In genomic region chr19:48812094-48812929, GRCh38 we compare ENCODE assay signal across 7 cellular contexts. TPM values are rescaled to one million over a fixed set of nuclear protein-coding genes. Genes with fewer than 3 reads are reported as not detected.
DNase-seq lines count a peak whose midpoint lies in the region; ATAC-seq and TF ChIP-seq lines count a peak whose summit lies in the region.

No MANE protein-coding gene starts in this region.

- H2BK15ac ChIP-seq in neuronal stem cell (ENCODE audit: low read length): no peak overlapping the region

- intact Hi-C loops in thyroid gland (cut with DNase I): no loop called here

- no peak for TF ChIP-seq CTCF in Peyer's patch (IDR thresholded peaks at IDR 0.05)
- TF ChIP-seq CTCF in gastroesophageal sphincter (IDR thresholded peaks at IDR 0.05): peak in 1 of 4 experiments; percentile 19
- TF ChIP-seq CTCF in thyroid gland (IDR thresholded peaks at IDR 0.05): no peak

- peak overlapping the region; percentile 24 for H3K18ac ChIP-seq in neuronal stem cell (ENCODE audit: low read length)

- peak overlapping the region; percentile 78 for H3K27ac Mint-ChIP-seq in activated naive CD4-positive, alpha-beta T cell treated with anti-CD3 and anti-CD28 coated beads, Interleukin-2, amount 10 ng/mL, durations not matched to agents 7 days and 5 days

- H3K9me3 Mint-ChIP-seq in activated naive CD4-positive, alpha-beta T cell treated with anti-CD3 and anti-CD28 coated beads, Interleukin-2, amount 10 ng/mL, durations not matched to agents 7 days and 5 days: no peaks in the 10 kb centered on the region

- peak; percentile 95 for DNase-seq in HuH-7 (ENCODE audit: low spot score)
- DNase-seq in Peyer's patch: peak; percentile 84 to 93 (median 91)
- peak; percentile 74 for DNase-seq in activated naive CD4-positive, alpha-beta T cell treated with anti-CD3 and anti-CD28 coated beads, Interleukin-2, amount 10 ng/mL, durations not matched to agents 7 days and 5 days
- peak; percentile 80 for DNase-seq in neuronal stem cell (ENCODE audit: low spot score)
- peak; percentile 93 to 94 for DNase-seq in thyroid gland

- H3K23ac ChIP-seq in neuronal stem cell (ENCODE audit: low read depth, low read length, poor library complexity): peak overlapping the region; percentile 80

- H3K4me1 Mint-ChIP-seq in activated naive CD4-positive, alpha-beta T cell treated with anti-CD3 and anti-CD28 coated beads, Interleukin-2, amount 10 ng/mL, durations not matched to agents 7 days and 5 days: peaks cover 47% of the 10 kb centered on the region

- H3K14ac ChIP-seq in neuronal stem cell (ENCODE audit: low read length): peak overlapping the region; percentile 84

- H3K9ac ChIP-seq in neuronal stem cell (ENCODE audit: low read depth, low read length, poor library complexity): no peak overlapping the region

- H3K4me1 ChIP-seq in Peyer's patch (peaks cover 0 to 53% (median 11%) of the 10 kb centered on the region in 4 donors), gastroesophageal sphincter (peaks cover 0 to 64% (median 3%) of the 10 kb centered on the region in 3 donors), neuronal stem cell (ENCODE audit: control insufficient read depth in 2 of 2, insufficient read depth in 1 of 2, low read depth in 1 of 2, low read length in 2 of 2) (peaks cover 15 to 23% of the 10 kb centered on the region in 2 donors), thyroid gland (peaks cover 25 to 29% of the 10 kb centered on the region in 2 donors)

- H2AFZ ChIP-seq in neuronal stem cell (ENCODE audit: low read length): peak overlapping the region; percentile 41

- H3K36me3 ChIP-seq in Peyer's patch (no peaks in the 10 kb centered on the region), gastroesophageal sphincter (peaks cover 0 to 8% of the 10 kb centered on the region in 2 donors), neuronal stem cell (replicated peaks in 1 of 2; ENCODE audit: control insufficient read depth in 2 of 2, insufficient read depth in 2 of 2, low read length in 2 of 2) (peaks cover 3 to 5% of the 10 kb centered on the region in 2 donors), thyroid gland (no peaks in the 10 kb centered on the region)

- peak overlapping the region; percentile 68 for H3K4me3 Mint-ChIP-seq in activated naive CD4-positive, alpha-beta T cell treated with anti-CD3 and anti-CD28 coated beads, Interleukin-2, amount 10 ng/mL, durations not matched to agents 7 days and 5 days

- H3K9me3 ChIP-seq in Peyer's patch (no peaks in the 10 kb centered on the region), gastroesophageal sphincter (no peaks in the 10 kb centered on the region), neuronal stem cell (replicated peaks in 1 of 2; ENCODE audit: control insufficient read depth in 2 of 2, insufficient read depth in 1 of 2, low read depth in 1 of 2, low read length in 2 of 2) (no peaks in the 10 kb centered on the region), thyroid gland (no peaks in the 10 kb centered on the region)

- peaks cover 13% of the 10 kb centered on the region for H3K27me3 Mint-ChIP-seq in activated naive CD4-positive, alpha-beta T cell treated with anti-CD3 and anti-CD28 coated beads, Interleukin-2, amount 10 ng/mL, durations not matched to agents 7 days and 5 days

- H4K8ac ChIP-seq in neuronal stem cell (ENCODE audit: low read depth, low read length): no peak overlapping the region

- no peak overlapping the region for H2AK5ac ChIP-seq in neuronal stem cell (ENCODE audit: low read depth, low read length)

- peak overlapping the region; percentile 19 for H2BK5ac ChIP-seq in neuronal stem cell (ENCODE audit: low read length)

- H3K4ac ChIP-seq in neuronal stem cell (ENCODE audit: low read length): no peak overlapping the region

- no peaks in the 10 kb centered on the region for H3K36me3 Mint-ChIP-seq in activated naive CD4-positive, alpha-beta T cell treated with anti-CD3 and anti-CD28 coated beads, Interleukin-2, amount 10 ng/mL, durations not matched to agents 7 days and 5 days

- ATAC-seq in GM18858 (IDR thresholded peaks at IDR 0.05; ENCODE audit: unreplicated experiment) (peak; percentile 44), gastroesophageal sphincter (peak; percentile 94)

- H2BK120ac ChIP-seq in neuronal stem cell (ENCODE audit: low read depth, low read length): no peak overlapping the region

- no peak overlapping the region for H4K91ac ChIP-seq in neuronal stem cell (ENCODE audit: low read depth, low read length, poor library complexity)

- H3K4me3 ChIP-seq in Peyer's patch: peak overlapping the region; percentile 56 to 75 (median 68)
- peak overlapping the region; percentile 74 to 87 for H3K4me3 ChIP-seq in gastroesophageal sphincter
- H3K4me3 ChIP-seq in neuronal stem cell (ENCODE audit: low read length in 2 of 2): no peak overlapping the region
- H3K4me3 ChIP-seq in thyroid gland (replicated peaks in 1 of 3): peak overlapping the region in 1 of 3 donors; percentile 60

- peak overlapping the region; percentile 79 to 90 (median 82) for H3K27ac ChIP-seq in Peyer's patch
- peak overlapping the region; percentile 82 to 97 (median 93) for H3K27ac ChIP-seq in gastroesophageal sphincter
- H3K27ac ChIP-seq in neuronal stem cell (replicated peaks; ENCODE audit: low read length): peak overlapping the region; percentile 97
- H3K27ac ChIP-seq in thyroid gland: peak overlapping the region; percentile 86 to 93 (median 88)

- H2BK12ac ChIP-seq in neuronal stem cell (ENCODE audit: low read length): no peak overlapping the region

- TF ChIP-seq POLR2A in Peyer's patch (IDR thresholded peaks at IDR 0.05): peak in 1 of 2 donors; percentile 49
- peak; percentile 81 to 83 for TF ChIP-seq POLR2A in gastroesophageal sphincter (IDR thresholded peaks at IDR 0.05)
- peak in 1 of 2 donors; percentile 79 for TF ChIP-seq POLR2A in thyroid gland (IDR thresholded peaks at IDR 0.05)

- peak overlapping the region; percentile 68 for H3K4me2 ChIP-seq in neuronal stem cell (ENCODE audit: insufficient read depth, low read length, poor library complexity, severe bottlenecking)

- H3K27me3 ChIP-seq in Peyer's patch (no peaks in the 10 kb centered on the region), gastroesophageal sphincter (no peaks in the 10 kb centered on the region), neuronal stem cell (ENCODE audit: control insufficient read depth in 3 of 3, insufficient read depth in 3 of 3, low read depth in 1 of 3, low read length in 3 of 3) (no peaks in the 10 kb centered on the region), thyroid gland (no peaks in the 10 kb centered on the region)

- 17 to 18% methylated on average over 9 to 11 of the region's 39 CpGs for WGBS in gastroesophageal sphincter (ENCODE audit: low coverage in 1 of 2), 2 donors
- WGBS in neuronal stem cell (ENCODE audit: extremely low coverage in 2 of 2, insufficient read length in 2 of 2, insufficient replicate concordance in 1 of 2), 2 donors: no CpG with 5 or more reads among the region's 39 CpGs
- WGBS in thyroid gland, 2 donors: 12 to 20% methylated on average over 26 to 36 of the region's 39 CpGs

- no peak for TF ChIP-seq EP300 in gastroesophageal sphincter (IDR thresholded peaks at IDR 0.05)

- CTCF ChIA-PET in activated naive CD4-positive, alpha-beta T cell treated with anti-CD3 and anti-CD28 coated beads, Interleukin-2, amount 10 ng/mL, durations not matched to agents 7 days and 5 days (lab: Charles Lee): interaction anchor here (1.1 to 2.6 kb wide), 3 partner anchors 17 to 30 kb away, joined by 3 to 8 read pairs (median 4); no protein-coding TSS in a partner anchor

- no peaks in the 10 kb centered on the region for H3K79me1 ChIP-seq in neuronal stem cell (ENCODE audit: low read depth, low read length)

RNA-seq across cellular contexts. Expression of gene BCAT2, which starts 1.5 kb away (rescaled TPM):
- total RNA-seq in Peyer's patch (10 to 100 TPM; 22.4 to 53.6 (median 30.2) TPM), gastroesophageal sphincter (10 to 100 TPM; 46.6 to 77.8 (median 57.8) TPM), thyroid gland (10 to 100 TPM; 35.4 to 52.8 (median 45.9) TPM)
- 49.0 TPM for polyA plus RNA-seq in neuronal stem cell (2013, experiment 1 of 2)
- 48.6 TPM for polyA plus RNA-seq in neuronal stem cell (2013, experiment 2 of 2)

RNA-seq across cellular contexts. Expression of gene HSD17B14, which starts 24.0 kb away (rescaled TPM):
- total RNA-seq in Peyer's patch (1 to 10 TPM in 3 of 4 donors, not detected in 1; 2.0 to 8.8 (median 2.8) TPM), gastroesophageal sphincter (10 to 100 TPM in 2 of 4 donors, 1 to 10 TPM in 2; 5.3 to 12.5 (median 8.2) TPM), thyroid gland (10 to 100 TPM; 11.9 to 46.8 (median 22.2) TPM)
- polyA plus RNA-seq in neuronal stem cell (2013, experiment 1 of 2): 24.4 TPM
- 24.3 TPM for polyA plus RNA-seq in neuronal stem cell (2013, experiment 2 of 2)

RNA-seq across cellular contexts. Expression of gene PLEKHA4, which starts 56.1 kb away (rescaled TPM):
- total RNA-seq in Peyer's patch (10 to 100 TPM in 1 of 4 donors, 1 to 10 TPM in 3; 2.8 to 38.8 (median 5.9) TPM), gastroesophageal sphincter (10 to 100 TPM; 11.4 to 29.2 (median 18.1) TPM), thyroid gland (10 to 100 TPM; 15.2 to 21.8 (median 19.0) TPM)
- 19.9 TPM for polyA plus RNA-seq in neuronal stem cell (2013, experiment 1 of 2)
- polyA plus RNA-seq in neuronal stem cell (2013, experiment 2 of 2): 19.6 TPM

RNA-seq across cellular contexts. Expression of gene FGF21, which starts 57.0 kb away (rescaled TPM):
- not detected for total RNA-seq in Peyer's patch
- total RNA-seq in gastroesophageal sphincter: not detected
- polyA plus RNA-seq in neuronal stem cell (2013, experiment 1 of 2): not detected
- polyA plus RNA-seq in neuronal stem cell (2013, experiment 2 of 2): not detected
- not detected for total RNA-seq in thyroid gland

RNA-seq across cellular contexts. Expression of gene FUT1, which starts 59.9 kb away (rescaled TPM):
- total RNA-seq in Peyer's patch: 1 to 10 TPM in 1 of 4 donors, under 1 TPM in 3; 0.38 to 1.2 (median 0.68) TPM
- total RNA-seq in gastroesophageal sphincter: 1 to 10 TPM in 3 of 4 donors, under 1 TPM in 1; 0.54 to 3.5 (median 2.6) TPM
- 0.99 TPM for polyA plus RNA-seq in neuronal stem cell (2013, experiment 1 of 2)
- 1.0 TPM for polyA plus RNA-seq in neuronal stem cell (2013, experiment 2 of 2)
- total RNA-seq in thyroid gland: 1 to 10 TPM; 1.7 to 3.0 (median 2.0) TPM

Comparison
In these comparisons a context has a peak if more than half of its experiments do, and no peak if none do; other contexts are left out.
1. H3K4me3 ChIP-seq: peak in Peyer's patch (4 of 4) and gastroesophageal sphincter (2 of 2); none in neuronal stem cell (0 of 2).
2. Peak in every context shown above with its lines, with median percentiles within 50 percentile points of each other: DNase-seq and H3K27ac ChIP-seq.